ENCODE assay signal across 12 cellular contexts in genomic region chr2:48479923-48480322, GRCh38. TPM values are rescaled to one million over a fixed set of nuclear protein-coding genes. Genes with fewer than 3 reads are reported as not detected.
A peak's percentile ranks its signal among the peaks of the same experiment; 100 is the strongest.
DNase-seq lines count a peak whose midpoint lies in the region; ATAC-seq and TF ChIP-seq lines count a peak whose summit lies in the region.
"Had no signal": no experiment of that assay in that cellular context is flagged by ENCODE, and none has a peak within 500 bp of the region (broad histone marks: within the 10 kb centered on the region; RNA-seq: fewer than 3 reads in every experiment).

No MANE protein-coding gene starts in this region.

- no peak overlapping the region for H2BK120ac ChIP-seq in neuronal stem cell (ENCODE audit: low read depth, low read length)

- peaks cover 6 to 39% of the 10 kb centered on the region in 2 donors for H3K36me3 ChIP-seq in neuronal stem cell (replicated peaks in 1 of 2; ENCODE audit: control insufficient read depth in 2 of 2, insufficient read depth in 2 of 2, low read length in 2 of 2)

- H2AFZ ChIP-seq in neuronal stem cell (ENCODE audit: low read length), result peak overlapping the region; percentile 20

- no peaks in the 10 kb centered on the region for H3K9me3 ChIP-seq in neuronal stem cell (replicated peaks in 1 of 2; ENCODE audit: control insufficient read depth in 2 of 2, insufficient read depth in 1 of 2, low read depth in 1 of 2, low read length in 2 of 2)

- intact Hi-C loops in posterior cingulate gyrus (cut with DNase I), result no loop called here

- H3K27me3 ChIP-seq in neuronal stem cell (ENCODE audit: control insufficient read depth in 3 of 3, insufficient read depth in 3 of 3, low read depth in 1 of 3, low read length in 3 of 3), result no peaks in the 10 kb centered on the region

- H3K4me2 ChIP-seq in neuronal stem cell (ENCODE audit: insufficient read depth, low read length, poor library complexity, severe bottlenecking), result no peak overlapping the region

- H3K9ac ChIP-seq in neuronal stem cell (ENCODE audit: low read depth, low read length, poor library complexity), result no peak overlapping the region

- no peak overlapping the region for H3K18ac ChIP-seq in neuronal stem cell (ENCODE audit: low read length)

- H4K91ac ChIP-seq in neuronal stem cell (ENCODE audit: low read depth, low read length, poor library complexity), result no peak overlapping the region

- no peak overlapping the region for H3K27ac ChIP-seq in neuronal stem cell (replicated peaks; ENCODE audit: low read length)

- peak; percentile 71 for DNase-seq in DMS153 (lab: John Stamatoyannopoulos, UW)
- peak; percentile 17 to 62 for DNase-seq in NCI-H446 (lab: John Stamatoyannopoulos, UW)
- DNase-seq in epithelial cell of proximal tubule (ENCODE audit: low read depth), result peak; percentile 18
- DNase-seq in neuronal stem cell (ENCODE audit: low spot score), result no peak
- no peak for DNase-seq in NCI-H146 treated with DMSO at 0.1 percent for 48 hours (lab: John Stamatoyannopoulos, UW; ENCODE audit: unreplicated experiment)
- no peak for DNase-seq in posterior cingulate gyrus
- DNase-seq in SIG-M5 (lab: John Stamatoyannopoulos, UW), result no peak
- DNase-seq: activated T-cell treated with anti-CD3 and anti-CD28 coated beads, Interleukin-2, amount 50 U/mL, for 4 hours; mesendoderm; stimulated activated CD4-positive, alpha-beta T cell treated with anti-CD3 and anti-CD28 coated beads, Interleukin-1b, Interleukin-23, amount 100 ng/mL, for 48 hours had no signal

- no peak overlapping the region for H2BK15ac ChIP-seq in neuronal stem cell (ENCODE audit: low read length)

- H3K4ac ChIP-seq in neuronal stem cell (ENCODE audit: low read length), result no peak overlapping the region

- WGBS in neuronal stem cell (ENCODE audit: extremely low coverage in 2 of 2, insufficient read length in 2 of 2, insufficient replicate concordance in 1 of 2), 2 donors, result no CpG with 5 or more reads among the region's 5 CpGs

- no peak overlapping the region for H3K23ac ChIP-seq in neuronal stem cell (ENCODE audit: low read depth, low read length, poor library complexity)

- no peak overlapping the region for H2BK5ac ChIP-seq in neuronal stem cell (ENCODE audit: low read length)

- no peak for TF ChIP-seq CTCF in epithelial cell of proximal tubule (conservative IDR thresholded peaks at IDR 0.05; ENCODE audit: low read depth, low read length)

- no peaks in the 10 kb centered on the region for H3K79me1 ChIP-seq in neuronal stem cell (ENCODE audit: low read depth, low read length)

- H3K4me3 ChIP-seq in epithelial cell of proximal tubule (ENCODE audit: low read depth, low read length), result no peak overlapping the region
- no peak overlapping the region for H3K4me3 ChIP-seq in neuronal stem cell (ENCODE audit: low read length in 2 of 2)

- peaks cover 0 to 9% of the 10 kb centered on the region in 2 donors for H3K4me1 ChIP-seq in neuronal stem cell (ENCODE audit: control insufficient read depth in 2 of 2, insufficient read depth in 1 of 2, low read depth in 1 of 2, low read length in 2 of 2)

- no peak overlapping the region for H2BK12ac ChIP-seq in neuronal stem cell (ENCODE audit: low read length)

- H4K8ac ChIP-seq in neuronal stem cell (ENCODE audit: low read depth, low read length), result no peak overlapping the region

- no peak overlapping the region for H3K14ac ChIP-seq in neuronal stem cell (ENCODE audit: low read length)

- H2AK5ac ChIP-seq in neuronal stem cell (ENCODE audit: low read depth, low read length), result no peak overlapping the region

- ATAC-seq in GM18502 (IDR thresholded peaks at IDR 0.05; ENCODE audit: poor library complexity, unreplicated experiment), result no peak
- ATAC-seq: activated T-cell treated with anti-CD3 and anti-CD28 coated beads, Interleukin-2, amount 50 U/mL, for 4 hours; HCT116 had no signal

RNA-seq across cellular contexts. Expression of gene PPP1R21, which starts 39.4 kb away (rescaled TPM):
- 10.2 and 17.2 TPM in 2 replicates for total RNA-seq in epithelial cell of proximal tubule
- polyA plus RNA-seq in neuronal stem cell (2013, experiment 1 of 2), result 11.5 TPM
- 11.0 TPM for polyA plus RNA-seq in neuronal stem cell (2013, experiment 2 of 2)

RNA-seq across cellular contexts. Expression of gene STON1, which starts 50.0 kb away (rescaled TPM):
- total RNA-seq in epithelial cell of proximal tubule, result 0.51 and 2.0 TPM in 2 replicates
- 14.4 TPM for polyA plus RNA-seq in neuronal stem cell (2013, experiment 1 of 2)
- polyA plus RNA-seq in neuronal stem cell (2013, experiment 2 of 2), result 15.1 TPM

Comparison
In these comparisons a context has a peak if more than half of its experiments do, and no peak if none do; other contexts are left out.
1. DNase-seq: peak in DMS153 (single experiment), NCI-H446 (2 of 2) and epithelial cell of proximal tubule (single experiment); none in neuronal stem cell (single experiment), NCI-H146 treated with DMSO at 0.1 percent for 48 hours (single experiment), posterior cingulate gyrus (0 of 10) and SIG-M5 (single experiment).